13 cellular contexts compared by ENCODE assay signal in genomic region chr7:30308392-30308791, GRCh38. TPM values are rescaled to one million over a fixed set of nuclear protein-coding genes. Genes with fewer than 3 reads are reported as not detected.
A peak's percentile ranks its signal among the peaks of the same experiment; 100 is the strongest.
DNase-seq lines count a peak whose midpoint lies in the region; ATAC-seq, FAIRE-seq and TF ChIP-seq lines count a peak whose summit lies in the region.
"Had no signal": no experiment of that assay in that cellular context is flagged by ENCODE, and none has a peak within 500 bp of the region (broad histone marks: within the 10 kb centered on the region; RNA-seq: fewer than 3 reads in every experiment).

No MANE protein-coding gene starts in this region.

- H4K20me1 ChIP-seq in neural progenitor cell (ENCODE audit: low read depth) = peaks cover 78% of the 10 kb centered on the region

- H3K4me3 ChIP-seq in neural progenitor cell = no peak overlapping the region
- H3K4me3 ChIP-seq in CD8-positive, alpha-beta memory T cell (ENCODE audit: low read length) = no peak overlapping the region
- H3K4me3 ChIP-seq: left ventricle myocardium inferior, stomach had no signal

- H3K36me3 Mint-ChIP-seq in neural progenitor cell = no peaks in the 10 kb centered on the region
- no peaks in the 10 kb centered on the region for H3K36me3 Mint-ChIP-seq in CD8-positive, alpha-beta memory T cell
- H3K36me3 Mint-ChIP-seq: activated naive CD4-positive, alpha-beta T cell treated with anti-CD3 and anti-CD28 coated beads, Interleukin-2, amount 10 ng/mL, durations not matched to agents 7 days and 5 days had no signal

- no peaks in the 10 kb centered on the region for H3K9me3 Mint-ChIP-seq in neural progenitor cell
- H3K9me3 Mint-ChIP-seq in CD8-positive, alpha-beta memory T cell = no peaks in the 10 kb centered on the region
- H3K9me3 Mint-ChIP-seq: activated naive CD4-positive, alpha-beta T cell treated with anti-CD3 and anti-CD28 coated beads, Interleukin-2, amount 10 ng/mL, durations not matched to agents 7 days and 5 days had no signal

- H3K27ac Mint-ChIP-seq in neural progenitor cell = no peak overlapping the region
- no peak overlapping the region for H3K27ac Mint-ChIP-seq in CD8-positive, alpha-beta memory T cell
- H3K27ac Mint-ChIP-seq: activated naive CD4-positive, alpha-beta T cell treated with anti-CD3 and anti-CD28 coated beads, Interleukin-2, amount 10 ng/mL, durations not matched to agents 7 days and 5 days had no signal

- no peaks in the 10 kb centered on the region for H3K9me3 ChIP-seq in neural progenitor cell (ENCODE audit: low read depth)
- no peaks in the 10 kb centered on the region for H3K9me3 ChIP-seq in CD8-positive, alpha-beta memory T cell (ENCODE audit: low read length)
- H3K9me3 ChIP-seq: left ventricle myocardium inferior, stomach had no signal

- H3K27me3 ChIP-seq in neural progenitor cell = no peaks in the 10 kb centered on the region
- no peaks in the 10 kb centered on the region for H3K27me3 ChIP-seq in CD8-positive, alpha-beta memory T cell (ENCODE audit: insufficient read depth, low read length, poor library complexity, severe bottlenecking)
- H3K27me3 ChIP-seq: stomach had no signal

- H3F3A ChIP-seq in neural progenitor cell (ENCODE audit: low read depth) = no peaks in the 10 kb centered on the region

- H3K9ac ChIP-seq in neural progenitor cell = no peak overlapping the region

- no peaks in the 10 kb centered on the region for H3K36me3 ChIP-seq in neural progenitor cell
- no peaks in the 10 kb centered on the region for H3K36me3 ChIP-seq in CD8-positive, alpha-beta memory T cell (ENCODE audit: insufficient read depth, low read length)
- H3K36me3 ChIP-seq: left ventricle myocardium inferior, stomach had no signal

- H3K27me3 Mint-ChIP-seq in neural progenitor cell (ENCODE audit: insufficient read depth, low read depth) = no peaks in the 10 kb centered on the region
- no peaks in the 10 kb centered on the region for H3K27me3 Mint-ChIP-seq in CD8-positive, alpha-beta memory T cell
- H3K27me3 Mint-ChIP-seq: activated naive CD4-positive, alpha-beta T cell treated with anti-CD3 and anti-CD28 coated beads, Interleukin-2, amount 10 ng/mL, durations not matched to agents 7 days and 5 days had no signal

- peaks cover 42% of the 10 kb centered on the region for H3K4me1 ChIP-seq in neural progenitor cell
- H3K4me1 ChIP-seq in CD8-positive, alpha-beta memory T cell (ENCODE audit: insufficient read depth, low read length) = peaks cover 32% of the 10 kb centered on the region

- no peak for FAIRE-seq in GM12891 (lab: Jason Lieb, UNC)

- POLR2A ChIA-PET in CD8-positive, alpha-beta memory T cell (lab: Charles Lee) = no interaction called here

- H3K4me2 ChIP-seq in neural progenitor cell = peak overlapping the region; percentile 6

- CTCF ChIA-PET in CD8-positive, alpha-beta memory T cell (lab: Charles Lee) = no interaction called here

- H3K79me2 ChIP-seq in neural progenitor cell (ENCODE audit: low read depth) = peaks cover 100% of the 10 kb centered on the region

- no peak overlapping the region for H2AFZ ChIP-seq in neural progenitor cell (replicated peaks)

- TF ChIP-seq POLR2A in GM12891 (IDR thresholded peaks at IDR 0.05; ENCODE audit: low read depth, low read length) = no peak

- DNase-seq in activated CD4-positive, CD25-positive, alpha-beta regulatory T cell treated with anti-CD3 and anti-CD28 coated beads, Interleukin-2, amount 50 U/mL, for 72 hours = no peak
- DNase-seq in HT1080 (ENCODE audit: low read depth) (peak; percentile 32), SHP77 treated with DMSO at 0.1 percent for 48 hours (lab: John Stamatoyannopoulos, UW) (peak; percentile 24), neural progenitor cell (ENCODE audit: low spot score) (no peak), GM12891 (ENCODE audit: insufficient read length, low spot score) (no peak), occipital lobe (lab: John Stamatoyannopoulos, UW) (no peak)
- no peak for DNase-seq in CD8-positive, alpha-beta memory T cell
- DNase-seq: activated naive CD4-positive, alpha-beta T cell treated with anti-CD3 and anti-CD28 coated beads, Interleukin-2, amount 10 ng/mL, durations not matched to agents 7 days and 5 days; left ventricle myocardium inferior; NCI-H1092; stomach had no signal

- no peak overlapping the region for H3K27ac ChIP-seq in neural progenitor cell
- H3K27ac ChIP-seq in CD8-positive, alpha-beta memory T cell (ENCODE audit: low read depth, low read length) = no peak overlapping the region
- H3K27ac ChIP-seq: left ventricle myocardium inferior, RWPE1, stomach had no signal

- no peak overlapping the region for H3K4me3 Mint-ChIP-seq in neural progenitor cell
- peak overlapping the region in 2 of 7 donors; percentile 1 to 35 for H3K4me3 Mint-ChIP-seq in CD8-positive, alpha-beta memory T cell
- H3K4me3 Mint-ChIP-seq: activated naive CD4-positive, alpha-beta T cell treated with anti-CD3 and anti-CD28 coated beads, Interleukin-2, amount 10 ng/mL, durations not matched to agents 7 days and 5 days had no signal

- ATAC-seq in activated CD4-positive, CD25-positive, alpha-beta regulatory T cell treated with anti-CD3 and anti-CD28 coated beads, Interleukin-2, amount 50 U/mL, for 24 hours = peak; percentile 68 to 89

- TF ChIP-seq CTCF in neural progenitor cell (IDR thresholded peaks at IDR 0.05) = no peak

- peaks cover 7% of the 10 kb centered on the region for H3K4me1 Mint-ChIP-seq in neural progenitor cell
- H3K4me1 Mint-ChIP-seq in CD8-positive, alpha-beta memory T cell = peaks cover 77 to 98% (median 92%) of the 10 kb centered on the region in 3 donors

TF ChIP-seq in GM12891, 5 proteins besides CTCF, POLR2A, EP300 and RAD21:
- no peak for TF ChIP-seq TAF1 (IDR thresholded peaks at IDR 0.05; ENCODE audit: low read depth, low read length)
- no peak for TF ChIP-seq POLR2AphosphoS5 (IDR thresholded peaks at IDR 0.05; ENCODE audit: low read depth, low read length)
- no peak for TF ChIP-seq SPI1 (IDR thresholded peaks at IDR 0.05; ENCODE audit: low read depth, low read length)
- no peak for TF ChIP-seq PAX5 (IDR thresholded peaks at IDR 0.05; ENCODE audit: insufficient read depth, low read length, severe bottlenecking)
- no peak for TF ChIP-seq POU2F2 (IDR thresholded peaks at IDR 0.05; ENCODE audit: low read depth, low read length)

RNA-seq across cellular contexts. Expression of gene ZNRF2, which starts 24.0 kb away (rescaled TPM):
- total RNA-seq in HT1080 (2014; rRNA removed; shearing (Covaris generic)) = 5.1 and 9.2 TPM in 2 replicates
- polyA plus RNA-seq in HT1080 (2015; cell fraction: cytosol; rRNA removed) = 5.0 and 6.7 TPM in 2 replicates
- polyA plus RNA-seq in HT1080 (2015; cell fraction: nucleus; rRNA removed) = 3.1 and 3.9 TPM in 2 replicates
- 25.5 and 37.7 TPM in 2 replicates for total RNA-seq in neural progenitor cell (ENCODE audit: low replicate concordance)
- 3.8 TPM for polyA plus RNA-seq in GM12891 (2012; ENCODE audit: low read depth, missing spikeins)
- total RNA-seq in CD8-positive, alpha-beta memory T cell = 10 to 100 TPM; 12.4 to 13.6 TPM
- polyA plus RNA-seq in CD8-positive, alpha-beta memory T cell = 4.2 TPM
- 76.6 TPM for total RNA-seq in occipital lobe

Comparison
In these comparisons a context has a peak if more than half of its experiments do, and no peak if none do; other contexts are left out.
1. DNase-seq: peak in HT1080 (single experiment) and SHP77 treated with DMSO at 0.1 percent for 48 hours (single experiment); none in activated CD4-positive, CD25-positive, alpha-beta regulatory T cell treated with anti-CD3 and anti-CD28 coated beads, Interleukin-2, amount 50 U/mL, for 72 hours (single experiment), neural progenitor cell (single experiment), GM12891 (single experiment), CD8-positive, alpha-beta memory T cell (0 of 5) and occipital lobe (single experiment).